8 cellular contexts compared by ENCODE assay signal in the genomic region with DNA sequence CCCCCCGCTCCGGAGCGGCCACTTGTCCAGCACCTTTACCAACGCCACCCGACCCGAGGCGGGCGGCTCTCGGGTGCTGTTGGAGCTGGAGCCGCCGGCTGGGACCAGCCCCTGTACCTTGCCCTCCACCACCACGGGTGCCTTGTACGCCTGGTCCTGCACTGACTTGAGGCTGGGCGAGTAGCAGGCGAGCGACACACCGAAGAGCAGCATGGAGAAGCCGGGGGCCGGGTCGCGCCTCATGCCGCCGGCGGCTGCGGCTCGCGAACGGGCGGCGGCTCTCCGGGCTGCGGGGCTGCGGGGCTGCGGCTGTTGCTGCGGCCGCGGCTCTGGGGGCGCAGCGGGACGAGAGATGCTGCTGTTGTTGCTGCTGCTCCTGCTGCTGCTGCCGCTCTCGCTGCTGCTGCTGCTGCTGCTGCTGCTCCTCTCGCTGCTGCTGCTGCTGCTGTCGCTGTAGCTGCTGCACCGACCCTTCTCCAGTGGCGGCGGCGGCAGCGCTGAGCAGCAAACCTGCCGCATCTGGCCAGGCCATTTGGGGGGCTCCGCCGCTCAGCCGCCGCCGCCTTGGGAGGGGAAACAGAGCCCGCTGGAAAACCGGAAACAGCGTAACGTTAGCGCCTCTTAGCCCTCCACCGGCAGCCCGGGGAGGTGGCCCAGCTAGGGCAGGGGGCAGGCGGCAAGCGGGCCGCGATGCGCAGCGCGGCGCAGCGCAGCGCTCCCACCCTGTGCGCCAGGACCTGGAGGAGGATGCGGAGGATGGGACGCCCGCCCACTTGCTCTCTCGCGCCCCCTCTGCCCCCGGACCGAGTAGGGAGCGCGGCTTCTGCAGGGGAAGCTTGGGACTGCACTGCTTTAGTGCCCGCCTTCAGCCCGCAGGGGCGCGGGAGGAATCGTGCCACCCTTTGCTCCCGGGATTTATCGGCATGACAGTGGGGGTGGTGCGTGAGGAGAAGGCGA. TPM values are rescaled to one million over a fixed set of nuclear protein-coding genes. Genes with fewer than 3 reads are reported as not detected.
DNase-seq lines count a peak whose midpoint lies in the region; ATAC-seq, FAIRE-seq and TF ChIP-seq lines count a peak whose summit lies in the region.

NRG2 (minus strand) TSS at position 749 of the 957 bp plus-strand sequence.

- no peaks in the 10 kb centered on the region for H4K20me1 ChIP-seq in astrocyte (ENCODE audit: insufficient read depth, low read length)

- peak; percentile 30 for TF ChIP-seq CTCF in astrocyte (IDR thresholded peaks at IDR 0.05; ENCODE audit: insufficient read depth, low read depth, low read length)

- H3K4me2 ChIP-seq in astrocyte (ENCODE audit: low read length), result peak within 1 kb of the TSS; percentile 89

- H3K36me3 Mint-ChIP-seq in IgD-negative memory B cell, result no peaks in the 10 kb centered on the region
- no peaks in the 10 kb centered on the region for H3K36me3 Mint-ChIP-seq in T-cell
- no peaks in the 10 kb centered on the region for H3K36me3 Mint-ChIP-seq in astrocyte (ENCODE audit: low read depth, unreplicated experiment)

- H3K27me3 ChIP-seq in astrocyte (ENCODE audit: insufficient read depth, low read length) (peaks cover 9% of the 10 kb centered on the region), rectal smooth muscle tissue (ENCODE audit: control insufficient read depth, insufficient read depth, low read length) (peaks cover 3% of the 10 kb centered on the region)

- H3K9ac ChIP-seq in astrocyte (ENCODE audit: low read length) (peak within 1 kb of the TSS; percentile 56), rectal smooth muscle tissue (ENCODE audit: low read length) (peak within 1 kb of the TSS; percentile 1)

- peak within 1 kb of the TSS; percentile 75 to 91 (median 86) for H3K4me3 Mint-ChIP-seq in IgD-negative memory B cell
- H3K4me3 Mint-ChIP-seq in T-cell, result peak within 1 kb of the TSS; percentile 70 to 85 (median 76)
- H3K4me3 Mint-ChIP-seq in astrocyte (ENCODE audit: unreplicated experiment), result peak within 1 kb of the TSS; percentile 80

- H3K9me3 ChIP-seq in astrocyte (ENCODE audit: insufficient read depth, low read depth, low read length), result no peaks in the 10 kb centered on the region

- POLR2A ChIA-PET in T-cell (lab: Charles Lee), result interaction anchor here in 1 of 2 donors (0.6 kb wide), 1 partner anchor 610 kb away, joined by 3 read pairs; no protein-coding TSS in a partner anchor

- FAIRE-seq in astrocyte (lab: Jason Lieb, UNC), result no peak

- no peaks in the 10 kb centered on the region for H3K79me2 ChIP-seq in astrocyte (ENCODE audit: insufficient read depth, low read length)

- H3K27me3 Mint-ChIP-seq in IgD-negative memory B cell (peaks cover 47% of the 10 kb centered on the region), T-cell (peaks cover 52 to 60% of the 10 kb centered on the region in 2 donors), astrocyte (ENCODE audit: low read depth, unreplicated experiment) (peaks cover 47% of the 10 kb centered on the region)

- H3K27ac ChIP-seq in astrocyte (ENCODE audit: low read depth, low read length), result no peak within 1 kb of the TSS
- H3K27ac ChIP-seq in rectal smooth muscle tissue (ENCODE audit: low read depth, low read length), result peak within 1 kb of the TSS; percentile 77

- H3K4me1 ChIP-seq in astrocyte (ENCODE audit: insufficient read depth, low read length), result peaks cover 14% of the 10 kb centered on the region
- peaks cover 10% of the 10 kb centered on the region for H3K4me1 ChIP-seq in rectal smooth muscle tissue (ENCODE audit: control insufficient read depth, insufficient read depth, low read length)

- H3K9me3 Mint-ChIP-seq in IgD-negative memory B cell, result no peaks in the 10 kb centered on the region
- H3K9me3 Mint-ChIP-seq in T-cell, result no peaks in the 10 kb centered on the region
- H3K9me3 Mint-ChIP-seq in astrocyte (ENCODE audit: unreplicated experiment), result no peaks in the 10 kb centered on the region

- H3K4me1 Mint-ChIP-seq in IgD-negative memory B cell, result peaks cover 16 to 35% (median 29%) of the 10 kb centered on the region in 3 donors
- H3K4me1 Mint-ChIP-seq in T-cell, result peaks cover 26 to 30% (median 30%) of the 10 kb centered on the region in 3 donors
- peaks cover 2% of the 10 kb centered on the region for H3K4me1 Mint-ChIP-seq in astrocyte (ENCODE audit: low read depth, unreplicated experiment)

- peak; percentile 63 for DNase-seq in DMS114 treated with DMSO at 0.1 percent for 48 hours (lab: John Stamatoyannopoulos, UW; ENCODE audit: unreplicated experiment)
- DNase-seq in T-cell, result peak; percentile 24 to 70 (median 50)
- DNase-seq in astrocyte (ENCODE audit: low read depth), result peak; percentile 17
- DNase-seq in hepatic stellate cell (ENCODE audit: low spot score), result peak; percentile 80
- DNase-seq in OCI-M1 (lab: John Stamatoyannopoulos, UW), result no peak

- peak within 1 kb of the TSS; percentile 59 for H3K4me3 ChIP-seq in astrocyte (ENCODE audit: insufficient read depth, low read depth, low read length)
- peak within 1 kb of the TSS; percentile 78 for H3K4me3 ChIP-seq in rectal smooth muscle tissue (ENCODE audit: low read length)

- H3K36me3 ChIP-seq in astrocyte (ENCODE audit: insufficient read depth, low read length) (no peaks in the 10 kb centered on the region), rectal smooth muscle tissue (ENCODE audit: control insufficient read depth, insufficient read depth, low read length) (no peaks in the 10 kb centered on the region)

- CTCF ChIA-PET in T-cell (lab: Charles Lee), result no interaction called here

- ATAC-seq in GM21526 (IDR thresholded peaks at IDR 0.05; ENCODE audit: low FRiP score, unreplicated experiment), result peak; percentile 63
- peak; percentile 87 to 90 (median 88) for ATAC-seq in T-cell (replicated peaks in 1 of 4)

- H2AFZ ChIP-seq in astrocyte (ENCODE audit: low read depth, low read length), result peak within 1 kb of the TSS; percentile 92

- H3K27ac Mint-ChIP-seq in IgD-negative memory B cell (no peak within 1 kb of the TSS), T-cell (no peak within 1 kb of the TSS), astrocyte (ENCODE audit: unreplicated experiment) (no peak within 1 kb of the TSS)

RNA-seq across cellular contexts. Expression of gene NRG2, which starts in this region (rescaled TPM):
- polyA plus RNA-seq in IgD-negative memory B cell, result not detected
- total RNA-seq in T-cell (under 1 TPM in 4 of 5 donors, not detected in 1; 0.12 to 0.15 (median 0.12) TPM), astrocyte (0.46 and 0.54 TPM in 2 replicates)

Comparison
In these comparisons a context has a peak if more than half of its experiments do, and no peak if none do; other contexts are left out.
1. Peak in DNase-seq and ATAC-seq in T-cell; RNA of the gene not detected or under 1 TPM.
2. Peak in DNase-seq, H3K4me3 ChIP-seq, H3K9ac ChIP-seq and H3K4me2 ChIP-seq in astrocyte; RNA of the gene not detected or under 1 TPM.